ENCODE assay signal across 20 cellular contexts in the genomic region with DNA sequence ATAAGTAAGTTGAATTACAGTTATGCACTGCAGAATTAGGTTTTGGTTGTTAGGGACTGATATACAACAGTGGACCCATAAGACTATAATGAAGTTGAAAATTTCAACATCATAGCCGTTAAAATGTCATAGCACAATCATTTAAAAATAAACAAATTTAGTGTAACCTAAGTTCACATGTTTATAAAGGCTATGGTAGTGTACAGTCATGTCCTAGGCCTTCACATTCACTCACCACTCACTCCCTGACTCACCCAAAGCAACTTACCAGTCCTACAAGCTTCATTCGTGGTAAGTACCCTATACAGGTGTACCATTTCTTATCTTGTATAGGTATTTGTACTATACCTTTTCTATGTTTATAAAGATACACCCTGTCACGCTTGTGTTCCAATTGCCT.
"Had no signal": no experiment of that assay in that cellular context is flagged by ENCODE, and none has a peak within 500 bp of the region (broad histone marks: within the 10 kb centered on the region; RNA-seq: fewer than 3 reads in every experiment).

No MANE protein-coding gene starts in this region.

- H3K4me3 Mint-ChIP-seq: brain; naive thymus-derived CD4-positive, alpha-beta T cell had no signal

- H3K4me3 ChIP-seq: lung, right atrium auricular region, suprapubic skin, upper lobe of left lung had no signal

- H3K9me3 ChIP-seq: neutrophil, right atrium auricular region, suprapubic skin, upper lobe of left lung had no signal

- H3K36me3 Mint-ChIP-seq: brain; naive thymus-derived CD4-positive, alpha-beta T cell had no signal

- H3K36me3 ChIP-seq: neutrophil, right atrium auricular region, suprapubic skin, upper lobe of left lung had no signal

- H3K27ac Mint-ChIP-seq: activated naive CD4-positive, alpha-beta T cell treated with anti-CD3 and anti-CD28 coated beads, Interleukin-2, amount 50 U/mL, for 72 hours; brain; naive thymus-derived CD4-positive, alpha-beta T cell had no signal

- DNase-seq: activated effector memory CD4-positive, alpha-beta T cell treated with anti-CD3 and anti-CD28 coated beads, Interleukin-2, amount 50 U/mL, for 16 hours; activated T-cell treated with anti-CD3 and anti-CD28 coated beads, Interleukin-2, amount 50 U/mL, for 1 hour; amygdala; cerebellar nuclear complex; dermis blood vessel endothelial cell; hippocampal formation; left cardiac atrium; naive thymus-derived CD4-positive, alpha-beta T cell; posterior cingulate gyrus; stimulated activated CD4-positive, alpha-beta T cell treated with anti-CD3 and anti-CD28 coated beads, Interleukin-1b, Interleukin-23, amount 100 ng/mL, for 48 hours; stimulated activated naive CD4-positive, alpha-beta T cell treated with Interleukin-2 at 50 U/mL for 16 hours; upper lobe of left lung had no signal

- H3K27me3 ChIP-seq: right atrium auricular region, upper lobe of left lung had no signal

- H3K4me1 ChIP-seq: right atrium auricular region, suprapubic skin, upper lobe of left lung had no signal

- H3K27ac ChIP-seq: neutrophil, right atrium auricular region, suprapubic skin, upper lobe of left lung had no signal

- ATAC-seq: activated CD4-positive, CD25-positive, alpha-beta regulatory T cell treated with anti-CD3 and anti-CD28 coated beads, Interleukin-2, amount 50 U/mL, for 24 hours; activated naive CD4-positive, alpha-beta T cell treated with anti-CD3 and anti-CD28 coated beads, Interleukin-2, amount 50 U/mL, for 72 hours; esophagus mucosa; left cardiac atrium; naive thymus-derived CD4-positive, alpha-beta T cell had no signal

- H3K4me1 Mint-ChIP-seq: naive thymus-derived CD4-positive, alpha-beta T cell had no signal
